In genomic region chr18:46334200-46334553, GRCh38 we compare ENCODE assay signal across 8 cellular contexts.
A peak's percentile ranks its signal among the peaks of the same experiment; 100 is the strongest.
DNase-seq lines count a peak whose midpoint lies in the region; ATAC-seq and TF ChIP-seq lines count a peak whose summit lies in the region.

No MANE protein-coding gene starts in this region.

- H3K4me1 ChIP-seq in suprapubic skin = peaks cover 32% of the 10 kb centered on the region

- no peak for TF ChIP-seq EP300 in suprapubic skin (IDR thresholded peaks at IDR 0.05)

- WGBS in suprapubic skin = 0% methylated on average over 7 of the region's 45 CpGs

- DNase-seq in NCI-H2227 (lab: John Stamatoyannopoulos, UW; ENCODE audit: unreplicated experiment) (peak; percentile 75), NCI-H2227 treated with DMSO at 0.1 percent for 48 hours (lab: John Stamatoyannopoulos, UW) (no peak), kidney tubule cell (ENCODE audit: low spot score) (peak; percentile 2), suprapubic skin (ENCODE audit: low spot score in 2 of 2) (peak in 1 of 2 donors; percentile 46), omental fat pad (ENCODE audit: low spot score) (no peak), retina (no peak)
- DNase-seq in activated naive CD8-positive, alpha-beta T cell treated with anti-CD3 and anti-CD28 coated beads for 36 hours = no peak

- no peak for TF ChIP-seq POLR2A in suprapubic skin (IDR thresholded peaks at IDR 0.05)

- no peak overlapping the region for H3K27ac Mint-ChIP-seq in activated naive CD8-positive, alpha-beta T cell treated with anti-CD3 and anti-CD28 coated beads for 36 hours

- ATAC-seq in omental fat pad (ENCODE audit: low FRiP score) = no peak
- ATAC-seq in HG03045 (IDR thresholded peaks at IDR 0.05; ENCODE audit: unreplicated experiment) = no peak

- H3K36me3 Mint-ChIP-seq in activated naive CD8-positive, alpha-beta T cell treated with anti-CD3 and anti-CD28 coated beads for 36 hours = peaks cover 4% of the 10 kb centered on the region

- H3K4me3 ChIP-seq in suprapubic skin = peak overlapping the region; percentile 70

- peaks cover 28% of the 10 kb centered on the region for H3K27me3 ChIP-seq in suprapubic skin

- no peaks in the 10 kb centered on the region for H3K9me3 ChIP-seq in suprapubic skin

- no peaks in the 10 kb centered on the region for H3K9me3 Mint-ChIP-seq in activated naive CD8-positive, alpha-beta T cell treated with anti-CD3 and anti-CD28 coated beads for 36 hours

- H3K4me3 Mint-ChIP-seq in activated naive CD8-positive, alpha-beta T cell treated with anti-CD3 and anti-CD28 coated beads for 36 hours = peak overlapping the region; percentile 85

- H3K27me3 Mint-ChIP-seq in activated naive CD8-positive, alpha-beta T cell treated with anti-CD3 and anti-CD28 coated beads for 36 hours = peaks cover 73% of the 10 kb centered on the region

- peaks cover 26% of the 10 kb centered on the region for H3K4me1 Mint-ChIP-seq in activated naive CD8-positive, alpha-beta T cell treated with anti-CD3 and anti-CD28 coated beads for 36 hours

- H3K36me3 ChIP-seq in suprapubic skin = no peaks in the 10 kb centered on the region

- no peak overlapping the region for H3K27ac ChIP-seq in suprapubic skin

- no peak for TF ChIP-seq CTCF in suprapubic skin (IDR thresholded peaks at IDR 0.05)
- TF ChIP-seq CTCF in omental fat pad (IDR thresholded peaks at IDR 0.05) = no peak

Comparison
In these comparisons a context has a peak if more than half of its experiments do, and no peak if none do; other contexts are left out.
1. DNase-seq: peak in NCI-H2227 (single experiment) and kidney tubule cell (single experiment); none in NCI-H2227 treated with DMSO at 0.1 percent for 48 hours (single experiment), activated naive CD8-positive, alpha-beta T cell treated with anti-CD3 and anti-CD28 coated beads for 36 hours (single experiment), omental fat pad (single experiment) and retina (single experiment).